13 cellular contexts compared by ENCODE assay signal in genomic region chr7:144907577-144907976, GRCh38.
DNase-seq lines count a peak whose midpoint lies in the region; ATAC-seq, FAIRE-seq and TF ChIP-seq lines count a peak whose summit lies in the region.
"Had no signal": no experiment of that assay in that cellular context is flagged by ENCODE, and none has a peak within 500 bp of the region (broad histone marks: within the 10 kb centered on the region; RNA-seq: fewer than 3 reads in every experiment).

No MANE protein-coding gene starts in this region.

- no peaks in the 10 kb centered on the region for H3K36me3 Mint-ChIP-seq in effector memory CD8-positive, alpha-beta T cell (ENCODE audit: insufficient read depth)
- H3K36me3 Mint-ChIP-seq: activated naive CD4-positive, alpha-beta T cell treated with anti-CD3 and anti-CD28 coated beads, Interleukin-2, amount 10 ng/mL, durations not matched to agents 7 days and 5 days had no signal

- DNase-seq in GM10248 (ENCODE audit: extremely low spot score) (peak; percentile 20), T1000 (lab: John Stamatoyannopoulos, UW) (no peak), SIG-M5 (lab: John Stamatoyannopoulos, UW) (no peak), RCC 7860 (ENCODE audit: low spot score) (no peak)
- no peak for DNase-seq in effector memory CD8-positive, alpha-beta T cell
- DNase-seq: activated naive CD4-positive, alpha-beta T cell treated with anti-CD3 and anti-CD28 coated beads, Interleukin-2, amount 10 ng/mL, durations not matched to agents 7 days and 5 days; NCI-H510A treated with DMSO at 0.1 percent for 48 hours; pancreas had no signal

- H3K9me3 Mint-ChIP-seq in effector memory CD8-positive, alpha-beta T cell = no peaks in the 10 kb centered on the region
- H3K9me3 Mint-ChIP-seq: activated naive CD4-positive, alpha-beta T cell treated with anti-CD3 and anti-CD28 coated beads, Interleukin-2, amount 10 ng/mL, durations not matched to agents 7 days and 5 days had no signal

- TF ChIP-seq CTCF in GM10248 (IDR thresholded peaks at IDR 0.05; ENCODE audit: control extremely low read depth, extremely low read depth, low read depth, missing control alignments) = no peak

- no peak for TF ChIP-seq RAD21 in Ishikawa (IDR thresholded peaks at IDR 0.05; ENCODE audit: low read depth)

- POLR2A ChIA-PET in GM10248 (lab: Yijun Ruan, JAX) = no interaction called here

- no peak overlapping the region for H3K4me3 Mint-ChIP-seq in effector memory CD8-positive, alpha-beta T cell
- H3K4me3 Mint-ChIP-seq: activated naive CD4-positive, alpha-beta T cell treated with anti-CD3 and anti-CD28 coated beads, Interleukin-2, amount 10 ng/mL, durations not matched to agents 7 days and 5 days had no signal

- CTCF ChIA-PET in GM10248 (lab: Yijun Ruan, JAX) = interaction anchor here (1.4 kb wide), 1 partner anchor 21 kb away, joined by 3 read pairs; no protein-coding TSS in a partner anchor

- peaks cover 1 to 4% of the 10 kb centered on the region in 2 donors for H3K4me1 Mint-ChIP-seq in effector memory CD8-positive, alpha-beta T cell (ENCODE audit: low read depth in 2 of 2)

- peaks cover 17 to 20% of the 10 kb centered on the region in 2 donors for H3K27me3 Mint-ChIP-seq in effector memory CD8-positive, alpha-beta T cell

- H3K27ac Mint-ChIP-seq in effector memory CD8-positive, alpha-beta T cell = no peak overlapping the region
- H3K27ac Mint-ChIP-seq: activated naive CD4-positive, alpha-beta T cell treated with anti-CD3 and anti-CD28 coated beads, Interleukin-2, amount 10 ng/mL, durations not matched to agents 7 days and 5 days had no signal

- peak; percentile 90 for ATAC-seq in GM19351 (IDR thresholded peaks at IDR 0.05; ENCODE audit: unreplicated experiment)
- peak; percentile 92 for ATAC-seq in HG02759 (IDR thresholded peaks at IDR 0.05; ENCODE audit: unreplicated experiment)
- ATAC-seq in effector memory CD8-positive, alpha-beta T cell (replicated peaks) = no peak
- ATAC-seq: pancreas had no signal

- TF ChIP-seq EP300 in Ishikawa (IDR thresholded peaks at IDR 0.05; ENCODE audit: borderline replicate concordance) = no peak

- no peak for FAIRE-seq in RCC 7860 (lab: Jason Lieb, UNC)
- FAIRE-seq: frontal cortex, G401.6, pancreas had no signal

TF ChIP-seq in Ishikawa, 13 proteins besides CTCF, POLR2A, EP300 and RAD21:
- TF ChIP-seq NFIC (IDR thresholded peaks at IDR 0.05) (no peak), USF1 (IDR thresholded peaks at IDR 0.05) (peak; percentile 36; the same call in 1 of the 2 replicates)
